Comparison of ENCODE assay signal across 14 cellular contexts in genomic region chr16:74627506-74628220, GRCh38. TPM values are rescaled to one million over a fixed set of nuclear protein-coding genes. Genes with fewer than 3 reads are reported as not detected.
DNase-seq lines count a peak whose midpoint lies in the region; ATAC-seq and TF ChIP-seq lines count a peak whose summit lies in the region.
"Had no signal": no experiment of that assay in that cellular context is flagged by ENCODE, and none has a peak within 500 bp of the region (broad histone marks: within the 10 kb centered on the region; RNA-seq: fewer than 3 reads in every experiment).

No MANE protein-coding gene starts in this region.

- H3K4me2 ChIP-seq in GM23248 (ENCODE audit: unreplicated experiment) = no peak overlapping the region

- H3K36me3 Mint-ChIP-seq in activated naive CD8-positive, alpha-beta T cell treated with anti-CD3 and anti-CD28 coated beads, Interleukin-2, amount 50 U/mL, for 24 hours (ENCODE audit: low read depth) = peaks cover 92% of the 10 kb centered on the region

- peaks cover 43% of the 10 kb centered on the region for H3K36me3 ChIP-seq in ACC112 (ENCODE audit: insufficient read depth, low read length)
- peaks cover 71% of the 10 kb centered on the region; the same call in 1 of the 2 replicates for H3K36me3 ChIP-seq in GM23248 (ENCODE audit: low read depth)
- peaks cover 0 to 100% of the 10 kb centered on the region in 2 donors for H3K36me3 ChIP-seq in left lung

- H3K4me3 ChIP-seq in ACC112 (ENCODE audit: low read depth, low read length) = no peak overlapping the region
- no peak overlapping the region for H3K4me3 ChIP-seq in GM23248
- H3K4me3 ChIP-seq in left lung = no peak overlapping the region
- H3K4me3 ChIP-seq: tibial nerve had no signal

- intact Hi-C loops in left lung (cut with DNase I) = loop anchor here in 1 of 2 donors (10.0 kb wide), 1 partner anchor 153 kb away; no protein-coding TSS in a partner anchor

- H3K27me3 ChIP-seq in ACC112 (ENCODE audit: insufficient read depth, low read length) (no peaks in the 10 kb centered on the region), GM23248 (replicated peaks; ENCODE audit: insufficient read depth) (no peaks in the 10 kb centered on the region), left lung (no peaks in the 10 kb centered on the region)
- H3K27me3 ChIP-seq: tibial nerve had no signal

- H2AFZ ChIP-seq in ACC112 (ENCODE audit: low read length, unreplicated experiment) (no peak overlapping the region), GM23248 (no peak overlapping the region)

- H3K27ac ChIP-seq in ACC112 (ENCODE audit: low read depth, low read length) (peak overlapping the region; percentile 50), GM23248 (peak overlapping the region; percentile 43), left lung (no peak overlapping the region)
- H3K27ac ChIP-seq: HL-60, tibial nerve had no signal

- H3F3A ChIP-seq in GM23248 (ENCODE audit: insufficient read depth) = peaks cover 12% of the 10 kb centered on the region; the same call in 1 of the 2 replicates

- H3K4me3 Mint-ChIP-seq in activated naive CD8-positive, alpha-beta T cell treated with anti-CD3 and anti-CD28 coated beads, Interleukin-2, amount 50 U/mL, for 24 hours = no peak overlapping the region
- H3K4me3 Mint-ChIP-seq: H9 had no signal

- H3K4me1 ChIP-seq in ACC112 (ENCODE audit: control insufficient read depth, insufficient read depth, low read length, unreplicated experiment) (peaks cover 29% of the 10 kb centered on the region), GM23248 (ENCODE audit: insufficient read depth) (peaks cover 13% of the 10 kb centered on the region), left lung (no peaks in the 10 kb centered on the region)

- peaks cover 38% of the 10 kb centered on the region for H3K4me1 Mint-ChIP-seq in activated naive CD8-positive, alpha-beta T cell treated with anti-CD3 and anti-CD28 coated beads, Interleukin-2, amount 50 U/mL, for 24 hours

- H3K9me3 ChIP-seq in GM23248 (ENCODE audit: low read depth) (no peaks in the 10 kb centered on the region), left lung (no peaks in the 10 kb centered on the region)
- H3K9me3 ChIP-seq: tibial nerve had no signal

- no peaks in the 10 kb centered on the region for H3K9me3 Mint-ChIP-seq in activated naive CD8-positive, alpha-beta T cell treated with anti-CD3 and anti-CD28 coated beads, Interleukin-2, amount 50 U/mL, for 24 hours
- H3K9me3 Mint-ChIP-seq: H9 had no signal

- no peaks in the 10 kb centered on the region for H3K9me2 ChIP-seq in GM23248 (ENCODE audit: insufficient read depth)

- in situ Hi-C loops in GM23248 (cut with MboI) = loop anchor here (10.0 kb wide), 1 partner anchor 133 kb away; no protein-coding TSS in a partner anchor

- H3K9ac ChIP-seq in GM23248 = no peak overlapping the region

- peaks cover 4% of the 10 kb centered on the region for H3K79me2 ChIP-seq in ACC112 (ENCODE audit: control insufficient read depth, insufficient read depth, low read length, unreplicated experiment)
- peaks cover 8% of the 10 kb centered on the region; the same call in 1 of the 2 replicates for H3K79me2 ChIP-seq in GM23248 (ENCODE audit: insufficient read depth)

- no peak for ATAC-seq in activated naive CD8-positive, alpha-beta T cell treated with anti-CD3 and anti-CD28 coated beads, Interleukin-2, amount 50 U/mL, for 24 hours
- peak; percentile 9 for ATAC-seq in left lung

- H3K27me3 Mint-ChIP-seq in activated naive CD8-positive, alpha-beta T cell treated with anti-CD3 and anti-CD28 coated beads, Interleukin-2, amount 50 U/mL, for 24 hours = no peaks in the 10 kb centered on the region

- peak; percentile 16 for DNase-seq in GM23248
- DNase-seq in activated naive CD8-positive, alpha-beta T cell treated with anti-CD3 and anti-CD28 coated beads, Interleukin-2, amount 50 U/mL, for 24 hours = no peak
- no peak for DNase-seq in left lung
- no peak for DNase-seq in GM10266 (ENCODE audit: extremely low spot score)
- DNase-seq in stimulated activated CD8-positive, alpha-beta memory T cell treated with anti-CD3 and anti-CD28 coated beads, Interleukin-4, amount 100 ng/mL, for 48 hours = no peak
- DNase-seq in midbrain (lab: John Stamatoyannopoulos, UW) = no peak
- DNase-seq in stimulated activated CD4-positive, alpha-beta T cell treated with anti-CD3 and anti-CD28 coated beads, Interleukin-4, amount 100 ng/mL, for 4 hours = no peak
- DNase-seq: DMS153; H9; NCI-H146; stimulated activated CD4-positive, alpha-beta T cell treated with anti-CD3 and anti-CD28 coated beads, Interleukin-2, amount 100 ng/mL, for 24 hours had no signal

- no peaks in the 10 kb centered on the region for H4K20me1 ChIP-seq in GM23248 (ENCODE audit: insufficient read depth)

- peak overlapping the region; percentile 81 for H3K27ac Mint-ChIP-seq in activated naive CD8-positive, alpha-beta T cell treated with anti-CD3 and anti-CD28 coated beads, Interleukin-2, amount 50 U/mL, for 24 hours

- WGBS in GM23248 (ENCODE audit: low coverage in 1 of 2, low lambda C conversion rate in 2 of 2, missing lambda C conversion rate in 2 of 2), 2 experiments = 87% methylated on average over 6 of the region's 6 CpGs

- TF ChIP-seq CTCF in left lung (IDR thresholded peaks at IDR 0.05) = no peak
- no peak for TF ChIP-seq CTCF in GM10266 (IDR thresholded peaks at IDR 0.05; ENCODE audit: control insufficient read depth, insufficient read depth, low read depth, missing control alignments)

RNA-seq across cellular contexts. Expression of gene GLG1, which starts 20.7 kb away (rescaled TPM):
- total RNA-seq in GM23248 (2014; rRNA removed; shearing (Covaris generic)) = 129 and 136 TPM in 2 replicates
- 139 and 145 TPM in 2 replicates for polyA plus RNA-seq in GM23248 (2016; fragmentation: Nextera tagmentation; extraction: Ambion mirVana)
- total RNA-seq in left lung = 100 to 1,000 TPM; 116 to 132 TPM

RNA-seq across cellular contexts. Expression of gene RFWD3, which starts 39.0 kb away (rescaled TPM):
- total RNA-seq in GM23248 (2014; rRNA removed; shearing (Covaris generic)) = 18.5 and 28.2 TPM in 2 replicates
- polyA plus RNA-seq in GM23248 (2016; fragmentation: Nextera tagmentation; extraction: Ambion mirVana) = 8.8 and 9.0 TPM in 2 replicates
- 10 to 100 TPM; 20.7 to 26.8 TPM for total RNA-seq in left lung

Comparison
In these comparisons a context has a peak if more than half of its experiments do, and no peak if none do; other contexts are left out.
1. H3K27ac ChIP-seq: peak in ACC112 (single experiment) and GM23248 (single experiment); none in left lung (0 of 2).